Comparison of ENCODE assay signal across 28 cellular contexts in genomic region chr5:75152861-75153260, GRCh38.
DNase-seq lines count a peak whose midpoint lies in the region; ATAC-seq, FAIRE-seq and TF ChIP-seq lines count a peak whose summit lies in the region.
"Had no signal": no experiment of that assay in that cellular context is flagged by ENCODE, and none has a peak within 500 bp of the region (broad histone marks: within the 10 kb centered on the region; RNA-seq: fewer than 3 reads in every experiment).

No MANE protein-coding gene starts in this region.

- no peak for TF ChIP-seq CTCF in RWPE2 (IDR thresholded peaks at IDR 0.05; ENCODE audit: poor library complexity, severe bottlenecking)
- TF ChIP-seq CTCF in fibroblast of mammary gland (conservative IDR thresholded peaks at IDR 0.05; ENCODE audit: control insufficient read depth, insufficient read depth, low read depth, low read length), result no peak
- TF ChIP-seq CTCF in psoas muscle (IDR thresholded peaks at IDR 0.05), result no peak
- no peak for TF ChIP-seq CTCF in kidney (IDR thresholded peaks at IDR 0.05; ENCODE audit: borderline replicate concordance, extremely low read depth, insufficient read depth)

- H3K4me1 Mint-ChIP-seq in activated CD4-positive, alpha-beta T cell treated with anti-CD3 and anti-CD28 coated beads, Interleukin-2, amount 10 ng/mL, durations not matched to agents 7 days and 5 days, result no peaks in the 10 kb centered on the region
- H3K4me1 Mint-ChIP-seq: brain had no signal

- peaks cover 2% of the 10 kb centered on the region for H3K36me3 Mint-ChIP-seq in activated CD4-positive, alpha-beta T cell treated with anti-CD3 and anti-CD28 coated beads, Interleukin-2, amount 10 ng/mL, durations not matched to agents 7 days and 5 days (ENCODE audit: low read depth)
- H3K36me3 Mint-ChIP-seq: brain had no signal

- CTCF ChIA-PET in activated CD4-positive, alpha-beta T cell treated with anti-CD3 and anti-CD28 coated beads, Interleukin-2, amount 10 ng/mL, durations not matched to agents 7 days and 5 days (lab: Charles Lee), result interaction anchor here (1.1 kb wide), 1 partner anchor 41 kb away, joined by 3 read pairs; no protein-coding TSS in a partner anchor

- H3K36me3 ChIP-seq in RWPE2 (ENCODE audit: low read depth) (no peaks in the 10 kb centered on the region), psoas muscle (ENCODE audit: insufficient read depth in 1 of 2, low read depth in 1 of 2) (no peaks in the 10 kb centered on the region), kidney (ENCODE audit: control insufficient read depth in 1 of 2, insufficient read depth in 2 of 2, low read length in 2 of 2) (no peaks in the 10 kb centered on the region)
- H3K36me3 ChIP-seq: BLaER1, Peyer's patch, suprapubic skin, upper lobe of left lung had no signal

- H3K4me3 ChIP-seq in RWPE2 (ENCODE audit: severe bottlenecking) (no peak overlapping the region), fibroblast of mammary gland (ENCODE audit: control insufficient read depth, low read depth, low read length) (no peak overlapping the region), psoas muscle (no peak overlapping the region), kidney (ENCODE audit: low read length in 2 of 2) (no peak overlapping the region)
- H3K4me3 ChIP-seq: BLaER1, lung, mucosa of descending colon, Peyer's patch, smooth muscle cell, suprapubic skin, upper lobe of left lung had no signal

- no peak overlapping the region for H3K4me3 Mint-ChIP-seq in activated CD4-positive, alpha-beta T cell treated with anti-CD3 and anti-CD28 coated beads, Interleukin-2, amount 10 ng/mL, durations not matched to agents 7 days and 5 days
- H3K4me3 Mint-ChIP-seq: activated CD8-positive, alpha-beta T cell treated with anti-CD3 and anti-CD28 coated beads for 36 hours; activated naive CD4-positive, alpha-beta T cell treated with anti-CD3 and anti-CD28 coated beads for 36 hours; activated T-helper 1 cell treated with anti-CD3 and anti-CD28 coated beads, Interleukin-12 subunit alpha, Interleukin-12 subunit beta, Interleukin-2, Interleukin-4 antibody, amounts not matched to agents 30 ng/mL and 10 ng/mL and 1 ng/mL, durations not matched to agents 14 hours and 24 hours and 36 hours; brain; natural killer cell treated with Interleukin-12 subunit alpha and Interleukin-12 subunit beta and Interleukin-15 and Interleukin-18, amount 100 ng/mL, for 72 hours had no signal

- H3K4me1 ChIP-seq in RWPE2 (ENCODE audit: insufficient read depth, poor library complexity, severe bottlenecking) (peaks cover 15% of the 10 kb centered on the region), psoas muscle (no peaks in the 10 kb centered on the region), kidney (ENCODE audit: control insufficient read depth in 1 of 2, insufficient read depth in 1 of 2, low read depth in 1 of 2, low read length in 2 of 2) (no peaks in the 10 kb centered on the region)
- H3K4me1 ChIP-seq: Peyer's patch, suprapubic skin, upper lobe of left lung had no signal

- H3K27me3 Mint-ChIP-seq in activated CD4-positive, alpha-beta T cell treated with anti-CD3 and anti-CD28 coated beads, Interleukin-2, amount 10 ng/mL, durations not matched to agents 7 days and 5 days, result no peaks in the 10 kb centered on the region
- H3K27me3 Mint-ChIP-seq: activated CD8-positive, alpha-beta T cell treated with anti-CD3 and anti-CD28 coated beads for 36 hours had no signal

- H3K27ac ChIP-seq in RWPE2 (ENCODE audit: poor library complexity, severe bottlenecking), result peak overlapping the region; percentile 50
- no peak overlapping the region for H3K27ac ChIP-seq in psoas muscle
- H3K27ac ChIP-seq in kidney (ENCODE audit: low read depth in 2 of 2, low read length in 2 of 2), result no peak overlapping the region
- H3K27ac ChIP-seq: BLaER1, HL-60, Peyer's patch, suprapubic skin, upper lobe of left lung had no signal

- no peak for FAIRE-seq in kidney (lab: Jason Lieb, UNC)

- H3K9me3 ChIP-seq in RWPE2 (ENCODE audit: severe bottlenecking) (no peaks in the 10 kb centered on the region), psoas muscle (no peaks in the 10 kb centered on the region), kidney (ENCODE audit: control insufficient read depth in 1 of 2, low read length in 2 of 2) (no peaks in the 10 kb centered on the region)
- H3K9me3 ChIP-seq: mucosa of descending colon, Peyer's patch, suprapubic skin, upper lobe of left lung had no signal

- peak; percentile 96 for ATAC-seq in RWPE2 (ENCODE audit: low read depth)
- ATAC-seq in psoas muscle, result peak in 3 of 4 donors; percentile 67 to 95 (median 85)
- ATAC-seq in HG02763 (IDR thresholded peaks at IDR 0.05; ENCODE audit: unreplicated experiment), result no peak
- ATAC-seq: activated CD8-positive, alpha-beta T cell treated with anti-CD3 and anti-CD28 coated beads for 36 hours; mucosa of descending colon; natural killer cell treated with Interleukin-12 subunit alpha and Interleukin-12 subunit beta and Interleukin-15 and Interleukin-18, amount 100 ng/mL, for 72 hours had no signal

- intact Hi-C loops in psoas muscle (cut with DNase I) (no loop called here), kidney (cut with DNase I) (no loop called here)

- H3K27me3 ChIP-seq in RWPE2 (ENCODE audit: insufficient read depth, poor library complexity, severe bottlenecking), result no peaks in the 10 kb centered on the region
- no peaks in the 10 kb centered on the region for H3K27me3 ChIP-seq in psoas muscle (ENCODE audit: insufficient read depth in 3 of 3, low read length in 2 of 3)
- H3K27me3 ChIP-seq: BLaER1, Peyer's patch, suprapubic skin, upper lobe of left lung had no signal

- H3K9me3 Mint-ChIP-seq in activated CD4-positive, alpha-beta T cell treated with anti-CD3 and anti-CD28 coated beads, Interleukin-2, amount 10 ng/mL, durations not matched to agents 7 days and 5 days, result peaks cover 12% of the 10 kb centered on the region

- POLR2A ChIA-PET in activated CD4-positive, alpha-beta T cell treated with anti-CD3 and anti-CD28 coated beads, Interleukin-2, amount 10 ng/mL, durations not matched to agents 7 days and 5 days (lab: Charles Lee), result no interaction called here

- no peak overlapping the region for H3K27ac Mint-ChIP-seq in activated CD4-positive, alpha-beta T cell treated with anti-CD3 and anti-CD28 coated beads, Interleukin-2, amount 10 ng/mL, durations not matched to agents 7 days and 5 days
- H3K27ac Mint-ChIP-seq: activated CD8-positive, alpha-beta T cell treated with anti-CD3 and anti-CD28 coated beads for 36 hours; activated naive CD4-positive, alpha-beta T cell treated with anti-CD3 and anti-CD28 coated beads for 36 hours; activated T-helper 1 cell treated with anti-CD3 and anti-CD28 coated beads, Interleukin-12 subunit alpha, Interleukin-12 subunit beta, Interleukin-2, Interleukin-4 antibody, amounts not matched to agents 30 ng/mL and 10 ng/mL and 1 ng/mL, durations not matched to agents 14 hours and 24 hours and 36 hours; brain; natural killer cell treated with Interleukin-12 subunit alpha and Interleukin-12 subunit beta and Interleukin-15 and Interleukin-18, amount 100 ng/mL, for 72 hours had no signal

- DNase-seq in HT1080 (ENCODE audit: low read depth) (peak; percentile 10), RWPE2 (ENCODE audit: low spot score) (no peak), fibroblast of mammary gland (ENCODE audit: low read depth) (peak; percentile 12), psoas muscle (no peak), kidney (no peak), pons (ENCODE audit: low spot score) (no peak)
- no peak for DNase-seq in activated CD4-positive, alpha-beta T cell treated with anti-CD3 and anti-CD28 coated beads, Interleukin-2, amount 10 ng/mL, durations not matched to agents 7 days and 5 days
- DNase-seq: activated CD8-positive, alpha-beta memory T cell treated with anti-CD3 and anti-CD28 coated beads, Interleukin-2, amount 50 U/mL, for 48 hours; activated CD8-positive, alpha-beta T cell treated with anti-CD3 and anti-CD28 coated beads for 36 hours; activated naive CD4-positive, alpha-beta T cell treated with anti-CD3 and anti-CD28 coated beads for 36 hours; mucosa of descending colon; NCI-H1092; NCI-H1930; NCI-H526 treated with DMSO at 0.1 percent for 48 hours; Peyer's patch; SIG-M5; stimulated activated naive CD4-positive, alpha-beta T cell; T-helper 9 cell; upper lobe of left lung had no signal

- H3K9ac ChIP-seq in kidney (ENCODE audit: low read length in 2 of 2), result no peak overlapping the region
- H3K9ac ChIP-seq: BLaER1 had no signal

Comparison
In these comparisons a context has a peak if more than half of its experiments do, and no peak if none do; other contexts are left out.
1. DNase-seq: peak in HT1080 (single experiment) and fibroblast of mammary gland (single experiment); none in RWPE2 (single experiment), psoas muscle (0 of 2), kidney (single experiment), activated CD4-positive, alpha-beta T cell treated with anti-CD3 and anti-CD28 coated beads, Interleukin-2, amount 10 ng/mL, durations not matched to agents 7 days and 5 days (single experiment) and pons (single experiment).